1 cellular context compared by ENCODE assay signal in genomic region chr6:46652232-46652602, GRCh38.
TF ChIP-seq lines count a peak whose summit lies in the region.

No MANE protein-coding gene starts in this region.

TF ChIP-seq in GM23338, 12 proteins besides CTCF, POLR2A, EP300 and RAD21 (continued from another document):
- no peak for TF ChIP-seq REST (IDR thresholded peaks at IDR 0.05; ENCODE audit: unreplicated experiment)
